15 cellular contexts compared by ENCODE assay signal in the genomic region with DNA sequence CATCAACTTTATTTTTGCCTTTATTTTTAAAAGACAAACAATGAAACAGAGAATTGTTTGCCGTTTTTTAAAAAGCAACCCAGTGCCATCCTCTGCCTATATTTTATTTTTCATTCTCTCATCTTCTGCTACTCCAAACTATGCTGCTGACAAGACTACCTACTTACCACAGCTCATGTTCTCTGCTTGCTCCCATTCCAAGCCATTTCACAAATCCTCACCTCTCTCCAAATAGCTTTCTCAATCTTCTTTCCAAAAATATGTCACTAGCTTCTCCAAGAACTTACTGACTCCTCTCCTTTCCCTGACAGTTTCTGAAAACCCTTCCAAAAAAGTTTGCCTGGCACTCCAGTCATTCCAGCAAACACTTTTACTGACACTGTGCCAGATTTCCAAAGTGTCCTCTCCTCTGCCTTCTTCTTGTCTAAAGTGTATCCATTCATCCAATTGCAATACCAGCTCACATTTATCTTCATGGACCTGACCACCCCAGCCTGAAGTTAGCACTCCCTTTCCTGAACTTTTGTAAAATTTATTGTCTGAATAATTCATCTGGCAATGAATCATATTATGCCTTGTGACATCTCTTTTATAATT.
DNase-seq lines count a peak whose midpoint lies in the region; ATAC-seq, FAIRE-seq and TF ChIP-seq lines count a peak whose summit lies in the region.
"Had no signal": no experiment of that assay in that cellular context is flagged by ENCODE, and none has a peak within 500 bp of the region (broad histone marks: within the 10 kb centered on the region; RNA-seq: fewer than 3 reads in every experiment).

No MANE protein-coding gene starts in this region.

- BruUV-seq in HepG2 (replicated peaks; lab: Mats Ljungman, UMichigan) = no TSS peak

- TF ChIP-seq EP300 in HepG2 (IDR thresholded peaks at IDR 0.05; ENCODE audit: low read depth in 2 of 2, low read length in 2 of 2) = no peak
- TF ChIP-seq EP300 in HepG2 (CRISPR knock-in tag; IDR thresholded peaks at IDR 0.05; ENCODE audit: borderline replicate concordance) = no peak

- FAIRE-seq in HepG2 (lab: Jason Lieb, UNC) = no peak
- FAIRE-seq: H54 had no signal

- POLR2A ChIA-PET in HepG2 (lab: Yijun Ruan, JAX) = no interaction called here

- H4K20me1 ChIP-seq in HepG2 (ENCODE audit: insufficient read depth, low read length) = no peaks in the 10 kb centered on the region
- H4K20me1 ChIP-seq: BLaER1 treated with 17β-estradiol and CSF1 and Interleukin-3, amounts not matched to agents 10 nM and 100 nM had no signal

- no peak for TF ChIP-seq POLR2A in HepG2 (IDR thresholded peaks at IDR 0.05; ENCODE audit: insufficient read depth in 1 of 2, low read depth in 2 of 2, low read length in 2 of 2)

- in situ Hi-C loops in HAP-1 (cut with MboI; ENCODE audit: low sequenced_read_pairs) = no loop called here
- in situ Hi-C loops in HepG2 (cut with HindIII; ENCODE audit: extremely low pct_ligation_motif_present, low pct_unique_long_range_greater_than_20kb) = no loop called here

- ATAC-seq in Right ventricle myocardium superior (ENCODE audit: poor library complexity) (peak; percentile 92), HepG2 (no peak), GM18858 (IDR thresholded peaks at IDR 0.05; ENCODE audit: unreplicated experiment) (no peak)

- H3K36me3 ChIP-seq in right atrium auricular region = no peaks in the 10 kb centered on the region
- H3K36me3 ChIP-seq in left ventricle myocardium inferior = no peaks in the 10 kb centered on the region
- H3K36me3 ChIP-seq in HAP-1 (replicated peaks) = no peaks in the 10 kb centered on the region
- H3K36me3 ChIP-seq in HepG2 (replicated peaks in 1 of 2; ENCODE audit: control insufficient read depth in 1 of 2, insufficient read depth in 2 of 2, low read length in 2 of 2) = no peaks in the 10 kb centered on the region
- H3K36me3 ChIP-seq: BLaER1 treated with 17β-estradiol and CSF1 and Interleukin-3, amounts not matched to agents 10 nM and 100 nM had no signal

- no peak overlapping the region for H2AFZ ChIP-seq in HepG2 (ENCODE audit: low read length)

- H3K4me3 ChIP-seq in right atrium auricular region (no peak overlapping the region), left ventricle myocardium inferior (no peak overlapping the region), HAP-1 (no peak overlapping the region), HepG2 (replicated peaks in 1 of 3; ENCODE audit: insufficient read depth in 1 of 3, low read depth in 2 of 3, low read length in 3 of 3) (no peak overlapping the region)
- H3K4me3 ChIP-seq: BLaER1 treated with 17β-estradiol and CSF1 and Interleukin-3, amounts not matched to agents 10 nM and 100 nM had no signal

- H3K27me3 ChIP-seq in right atrium auricular region (no peaks in the 10 kb centered on the region), left ventricle myocardium inferior (ENCODE audit: low read depth) (no peaks in the 10 kb centered on the region), HAP-1 (ENCODE audit: low read depth) (no peaks in the 10 kb centered on the region), HepG2 (ENCODE audit: control insufficient read depth in 1 of 2, insufficient read depth in 2 of 2, low read length in 2 of 2) (no peaks in the 10 kb centered on the region)
- H3K27me3 ChIP-seq: BLaER1 treated with 17β-estradiol and CSF1 and Interleukin-3, amounts not matched to agents 10 nM and 100 nM had no signal

- CTCF ChIA-PET in HepG2 (lab: Yijun Ruan, JAX; ENCODE audit: low intra/inter-chr PET ratio, low total read pairs) = no interaction called here

- peaks cover 0 to 6% of the 10 kb centered on the region in 2 donors for H3K9me3 ChIP-seq in right atrium auricular region
- peaks cover 14% of the 10 kb centered on the region for H3K9me3 ChIP-seq in left ventricle myocardium inferior (replicated peaks)
- no peaks in the 10 kb centered on the region for H3K9me3 ChIP-seq in HAP-1
- no peaks in the 10 kb centered on the region for H3K9me3 ChIP-seq in HepG2 (ENCODE audit: low read length)
- H3K9me3 ChIP-seq: BLaER1 treated with 17β-estradiol and CSF1 and Interleukin-3, amounts not matched to agents 10 nM and 100 nM had no signal

- no peak overlapping the region for H3K4me2 ChIP-seq in HepG2 (ENCODE audit: low read depth, low read length)
- H3K4me2 ChIP-seq: BLaER1 treated with 17β-estradiol and CSF1 and Interleukin-3, amounts not matched to agents 10 nM and 100 nM had no signal

- no peaks in the 10 kb centered on the region for H3K79me2 ChIP-seq in HepG2 (ENCODE audit: insufficient read depth, low read length)

- DNase-seq in Right ventricle myocardium superior (no peak), right atrium auricular region (ENCODE audit: low spot score) (no peak), left ventricle myocardium inferior (no peak), myocyte (ENCODE audit: low read depth) (peak; percentile 10), T-helper 9 cell (no peak), HAP-1 (ENCODE audit: low spot score in 2 of 2) (no peak), HepG2 (ENCODE audit: low spot score) (no peak)
- DNase-seq: ACHN; CD4-positive, CD25-positive, alpha-beta regulatory T cell; DMS53; GF-D8 had no signal

- H3K4me1 ChIP-seq in right atrium auricular region (peaks cover 0 to 10% of the 10 kb centered on the region in 2 donors), left ventricle myocardium inferior (peaks cover 13% of the 10 kb centered on the region), HAP-1 (no peaks in the 10 kb centered on the region), HepG2 (ENCODE audit: insufficient read depth, low read length) (no peaks in the 10 kb centered on the region)
- H3K4me1 ChIP-seq: BLaER1 treated with 17β-estradiol and CSF1 and Interleukin-3, amounts not matched to agents 10 nM and 100 nM had no signal

- 3% methylated on average over 1 of the region's 1 CpG for WGBS in HepG2 (ENCODE audit: low lambda C conversion rate)

- no peak for TF ChIP-seq RAD21 in HepG2 (CRISPR knock-in tag; IDR thresholded peaks at IDR 0.05)

- no peak overlapping the region for H3K9ac ChIP-seq in HepG2 (ENCODE audit: insufficient read depth, low read depth, low read length)
- H3K9ac ChIP-seq: BLaER1 treated with 17β-estradiol and CSF1 and Interleukin-3, amounts not matched to agents 10 nM and 100 nM had no signal

- intact Hi-C loops in Right ventricle myocardium superior (cut with DNase I) (no loop called here), left ventricle myocardium inferior (cut with micrococcal nuclease) (no loop called here), HepG2 (cut with micrococcal nuclease; ENCODE audit: unreplicated experiment) (no loop called here)

- H3K27ac ChIP-seq in right atrium auricular region (peak overlapping the region in 1 of 2 donors; percentile 85), left ventricle myocardium inferior (replicated peaks) (peak overlapping the region; percentile 78), HepG2 (ENCODE audit: extremely low read length, insufficient read depth, low read length) (no peak overlapping the region)
- H3K27ac ChIP-seq: BLaER1 treated with 17β-estradiol and CSF1 and Interleukin-3, amounts not matched to agents 10 nM and 100 nM; HL-60 had no signal

- no peak for TF ChIP-seq CTCF in right atrium auricular region (IDR thresholded peaks at IDR 0.05)
- no peak for TF ChIP-seq CTCF in left ventricle myocardium inferior (IDR thresholded peaks at IDR 0.05; ENCODE audit: borderline replicate concordance)
- TF ChIP-seq CTCF in HepG2 (CRISPR knock-in tag; IDR thresholded peaks at IDR 0.05) = no peak

TF ChIP-seq in HepG2, 621 proteins besides CTCF, POLR2A, EP300 and RAD21:
- TF ChIP-seq NCOA1 (CRISPR knock-in tag; IDR thresholded peaks at IDR 0.05) (no peak), MZF1 (CRISPR knock-in tag; IDR thresholded peaks at IDR 0.05; ENCODE audit: borderline replicate concordance) (no peak), MAFK (conservative IDR thresholded peaks at IDR 0.05 in 1 of 2, IDR thresholded peaks at IDR 0.05 in 1 of 2; ENCODE audit: low read length in 2 of 2) (no peak), ATAD3A (CRISPR knock-in tag; IDR thresholded peaks at IDR 0.05) (no peak), TBX3 (IDR thresholded peaks at IDR 0.05; ENCODE audit: borderline replicate concordance) (no peak), ZMYM4 (CRISPR knock-in tag; IDR thresholded peaks at IDR 0.05) (no peak), KDM3A (CRISPR knock-in tag; IDR thresholded peaks at IDR 0.05; ENCODE audit: low read depth) (no peak)
- TF ChIP-seq, protein P1, sequence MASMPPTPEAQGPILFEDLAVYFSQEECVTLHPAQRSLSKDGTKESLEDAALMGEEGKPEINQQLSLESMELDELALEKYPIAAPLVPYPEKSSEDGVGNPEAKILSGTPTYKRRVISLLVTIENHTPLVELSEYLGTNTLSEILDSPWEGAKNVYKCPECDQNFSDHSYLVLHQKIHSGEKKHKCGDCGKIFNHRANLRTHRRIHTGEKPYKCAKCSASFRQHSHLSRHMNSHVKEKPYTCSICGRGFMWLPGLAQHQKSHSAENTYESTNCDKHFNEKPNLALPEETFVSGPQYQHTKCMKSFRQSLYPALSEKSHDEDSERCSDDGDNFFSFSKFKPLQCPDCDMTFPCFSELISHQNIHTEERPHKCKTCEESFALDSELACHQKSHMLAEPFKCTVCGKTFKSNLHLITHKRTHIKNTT (CRISPR knock-in tag; IDR thresholded peaks at IDR 0.05) = no peak
